In genomic region chr22:33851985-33852384, GRCh38 we compare ENCODE assay signal across 26 cellular contexts.
DNase-seq lines count a peak whose midpoint lies in the region; ATAC-seq and TF ChIP-seq lines count a peak whose summit lies in the region.
"Had no signal": no experiment of that assay in that cellular context is flagged by ENCODE, and none has a peak within 500 bp of the region (broad histone marks: within the 10 kb centered on the region; RNA-seq: fewer than 3 reads in every experiment).

No MANE protein-coding gene starts in this region.

- TF ChIP-seq CTCF in MCF 10A (IDR thresholded peaks at IDR 0.05; ENCODE audit: unreplicated experiment) (no peak), mammary epithelial cell (conservative IDR thresholded peaks at IDR 0.05 in 1 of 2, IDR thresholded peaks at IDR 0.05 in 1 of 2; ENCODE audit: extremely low read depth in 1 of 2, insufficient read depth in 1 of 2, low read depth in 1 of 2, low read length in 2 of 2) (no peak), coronary artery (IDR thresholded peaks at IDR 0.05) (no peak), uterus (IDR thresholded peaks at IDR 0.05) (no peak)

- intact Hi-C loops in MCF 10A (cut with micrococcal nuclease) = loop anchor here (5.0 kb wide), 1 partner anchor 70 kb away; the partner anchor contains the start of gene LARGE1
- intact Hi-C loops in mammary epithelial cell (cut with micrococcal nuclease) = no loop called here
- intact Hi-C loops in uterus (cut with DNase I; ENCODE audit: low total_unique reads) = no loop called here

- no peak overlapping the region for H2AFZ ChIP-seq in mammary epithelial cell (ENCODE audit: low read depth, low read length)

- H3K4me2 ChIP-seq in mammary epithelial cell (ENCODE audit: insufficient read depth, low read depth, low read length) = no peak overlapping the region

- DNase-seq in MCF 10A (ENCODE audit: unreplicated experiment) (no peak), mammary epithelial cell (no peak), coronary artery (ENCODE audit: low spot score) (no peak), uterus (no peak), COLO668 (lab: John Stamatoyannopoulos, UW; ENCODE audit: unreplicated experiment) (no peak)
- DNase-seq in activated CD4-positive, alpha-beta T cell treated with anti-CD3 and anti-CD28 coated beads, Interleukin-2, amount 50 U/mL, for 48 hours = no peak
- DNase-seq: 8988T; activated B cell treated with CpG ODN at 0.5 μM for 24 hours; activated CD8-positive, alpha-beta T cell treated with anti-CD3 and anti-CD28 coated beads, Interleukin-2, amount 10 ng/mL, durations not matched to agents 7 days and 5 days; activated T-cell treated with anti-CD3 and anti-CD28 coated beads, Interleukin-2, amount 50 U/mL, for 48 hours; BE2C; body of pancreas; dermis blood vessel endothelial cell; erythroblast; lower lobe of right lung; naive B cell; NCI-H1048; NCI-H2029 treated with DMSO at 0.1 percent for 48 hours; NCI-H510A treated with DMSO at 0.1 percent for 48 hours; SHP77 had no signal

- H3K79me2 ChIP-seq in mammary epithelial cell (ENCODE audit: insufficient read depth, low read length) = no peaks in the 10 kb centered on the region

- ATAC-seq in HG03135 (IDR thresholded peaks at IDR 0.05; ENCODE audit: unreplicated experiment) = no peak
- ATAC-seq: activated CD8-positive, alpha-beta T cell treated with anti-CD3 and anti-CD28 coated beads, Interleukin-2, amount 10 ng/mL, durations not matched to agents 7 days and 5 days; body of pancreas; K562 had no signal

- no peak overlapping the region for H3K4me3 Mint-ChIP-seq in MCF 10A (ENCODE audit: unreplicated experiment)
- H3K4me3 Mint-ChIP-seq: activated B cell treated with CpG ODN at 0.5 μM for 24 hours; activated CD8-positive, alpha-beta T cell treated with anti-CD3 and anti-CD28 coated beads, Interleukin-2, amount 10 ng/mL, durations not matched to agents 7 days and 5 days; activated naive CD4-positive, alpha-beta T cell treated with anti-CD3 and anti-CD28 coated beads, Interleukin-2, amount 50 U/mL, for 24 hours; T-helper 1 cell treated with Interleukin-12 subunit alpha and Interleukin-12 subunit beta and Interleukin-4 antibody, amounts not matched to agents 30 μg/mL and 1 μg/mL, for 36 hours had no signal

- no TSS peak for BruUV-seq in MCF 10A (replicated peaks; lab: Mats Ljungman, UMichigan)
- BruUV-seq in mammary epithelial cell (replicated peaks; lab: Mats Ljungman, UMichigan) = no TSS peak

- H3K27ac ChIP-seq in mammary epithelial cell (ENCODE audit: insufficient read depth, low read depth, low read length) (no peak overlapping the region), coronary artery (peak overlapping the region in 1 of 2 donors; percentile 8), mucosa of rectum (ENCODE audit: low read depth in 2 of 2, low read length in 2 of 2) (peak overlapping the region; percentile 29 to 64), uterus (peak overlapping the region; percentile 70 to 84)
- H3K27ac ChIP-seq: lower lobe of right lung, thoracic aorta had no signal

- CTCF ChIA-PET in MCF 10A (lab: Yijun Ruan, JAX) = interaction anchor here (0.6 to 1.5 kb wide), 2 partner anchors 69 to 150 kb away, joined by 3 to 4 read pairs; partner anchors contain the start of gene LARGE1
- CTCF ChIA-PET in mammary epithelial cell (lab: Charles Lee; ENCODE audit: low non-redundant PET) = no interaction called here

- in situ Hi-C loops in mammary epithelial cell (cut with MboI; ENCODE audit: low sequenced_read_pairs in 2 of 2) = loop anchor here in 1 of 2 donors (25.0 kb wide), 1 partner anchor 540 kb away; no protein-coding TSS in a partner anchor

- H3K36me3 Mint-ChIP-seq in MCF 10A (ENCODE audit: insufficient read depth, unreplicated experiment) = no peaks in the 10 kb centered on the region

- H3K4me3 ChIP-seq in mammary epithelial cell (replicated peaks in 1 of 3; ENCODE audit: insufficient read depth in 1 of 3, low read depth in 2 of 3, low read length in 3 of 3) (no peak overlapping the region), coronary artery (peak overlapping the region; percentile 0), mucosa of rectum (ENCODE audit: low read length in 2 of 2) (no peak overlapping the region), uterus (no peak overlapping the region)
- H3K4me3 ChIP-seq: body of pancreas, K562, lower lobe of right lung, thoracic aorta had no signal

- H3K27ac Mint-ChIP-seq in MCF 10A (ENCODE audit: low read depth, unreplicated experiment) = peak overlapping the region; percentile 9
- H3K27ac Mint-ChIP-seq: activated CD8-positive, alpha-beta T cell treated with anti-CD3 and anti-CD28 coated beads, Interleukin-2, amount 10 ng/mL, durations not matched to agents 7 days and 5 days; activated naive CD4-positive, alpha-beta T cell treated with anti-CD3 and anti-CD28 coated beads, Interleukin-2, amount 50 U/mL, for 24 hours; T-helper 1 cell treated with Interleukin-12 subunit alpha and Interleukin-12 subunit beta and Interleukin-4 antibody, amounts not matched to agents 30 μg/mL and 1 μg/mL, for 36 hours had no signal

- POLR2A ChIA-PET in MCF 10A (lab: Yijun Ruan, JAX) = interaction anchor here (1.0 to 1.6 kb wide), 3 partner anchors 11 to 69 kb away, joined by 3 to 5 read pairs (median 4); partner anchors contain the start of gene LARGE1

- H3K9me3 ChIP-seq in mammary epithelial cell (replicated peaks; ENCODE audit: insufficient read depth, low read length) (no peaks in the 10 kb centered on the region), mucosa of rectum (ENCODE audit: control insufficient read depth in 2 of 2, low read length in 2 of 2) (no peaks in the 10 kb centered on the region), uterus (no peaks in the 10 kb centered on the region)
- H3K9me3 ChIP-seq: BE2C, body of pancreas, thoracic aorta had no signal

- no peaks in the 10 kb centered on the region for H3K27me3 Mint-ChIP-seq in MCF 10A (ENCODE audit: insufficient read depth, unreplicated experiment)
- H3K27me3 Mint-ChIP-seq: activated B cell treated with CpG ODN at 0.5 μM for 24 hours, naive B cell had no signal

- WGBS in mammary epithelial cell (ENCODE audit: low coverage, missing lambda C conversion rate) = 72% methylated on average over 3 of the region's 3 CpGs

- H3K27me3 ChIP-seq in mammary epithelial cell (ENCODE audit: insufficient read depth, low read length) (no peaks in the 10 kb centered on the region), mucosa of rectum (ENCODE audit: control insufficient read depth in 2 of 2, insufficient read depth in 2 of 2, low read length in 2 of 2) (no peaks in the 10 kb centered on the region), uterus (no peaks in the 10 kb centered on the region)
- H3K27me3 ChIP-seq: BE2C, body of pancreas had no signal

- H3K9ac ChIP-seq in mammary epithelial cell (ENCODE audit: insufficient read depth, low read length) = no peak overlapping the region
- H3K9ac ChIP-seq in mucosa of rectum (ENCODE audit: low read depth in 1 of 2, low read length in 2 of 2) = no peak overlapping the region

- dilution Hi-C loops in mammary epithelial cell (cut with HindIII; ENCODE audit: low sequenced_read_pairs) = no loop called here

- no peaks in the 10 kb centered on the region for H3K9me3 Mint-ChIP-seq in MCF 10A (ENCODE audit: unreplicated experiment)

- H4K20me1 ChIP-seq in mammary epithelial cell (ENCODE audit: insufficient read depth, low read length) = no peaks in the 10 kb centered on the region

- no peaks in the 10 kb centered on the region for H3K36me3 ChIP-seq in mammary epithelial cell (ENCODE audit: insufficient read depth, low read length)
- H3K36me3 ChIP-seq in mucosa of rectum (ENCODE audit: control insufficient read depth in 2 of 2, insufficient read depth in 2 of 2, low read length in 2 of 2) = no peaks in the 10 kb centered on the region
- no peaks in the 10 kb centered on the region for H3K36me3 ChIP-seq in uterus
- H3K36me3 ChIP-seq: BE2C, lower lobe of right lung, thoracic aorta had no signal

- H3K4me1 ChIP-seq in mammary epithelial cell (ENCODE audit: insufficient read depth, low read length) (peaks cover 4% of the 10 kb centered on the region), mucosa of rectum (ENCODE audit: control insufficient read depth in 2 of 2, insufficient read depth in 2 of 2, low read length in 2 of 2) (peaks cover 31 to 36% of the 10 kb centered on the region in 2 donors), uterus (peaks cover 0 to 4% of the 10 kb centered on the region in 2 donors)
- H3K4me1 ChIP-seq: BE2C had no signal

- H3K4me1 Mint-ChIP-seq in MCF 10A (ENCODE audit: insufficient read depth, unreplicated experiment) = peaks cover 28% of the 10 kb centered on the region

- TF ChIP-seq POLR2A in uterus (IDR thresholded peaks at IDR 0.05) = no peak
